Comparison of ENCODE assay signal across 14 cellular contexts in the genomic region with DNA sequence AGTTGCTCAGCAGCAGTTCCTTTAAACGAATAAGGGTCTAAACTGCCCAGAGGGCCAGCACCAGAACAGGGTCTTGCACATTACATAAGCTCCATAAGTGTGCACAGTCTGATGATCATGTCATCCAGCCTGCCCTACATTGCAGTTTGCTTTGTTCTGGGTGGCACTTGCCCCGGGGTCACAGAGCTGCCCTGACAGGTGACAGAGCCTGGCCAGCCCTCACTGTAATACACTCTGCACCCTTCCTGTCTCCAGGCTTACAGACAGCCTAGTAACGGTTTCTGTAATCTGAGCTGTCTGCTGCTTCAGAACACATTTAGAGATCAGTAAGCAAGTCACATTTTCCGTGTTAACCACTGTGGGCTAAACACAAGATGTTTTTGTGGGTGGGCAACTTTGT.
DNase-seq lines count a peak whose midpoint lies in the region; ATAC-seq and TF ChIP-seq lines count a peak whose summit lies in the region.
"Had no signal": no experiment of that assay in that cellular context is flagged by ENCODE, and none has a peak within 500 bp of the region (broad histone marks: within the 10 kb centered on the region; RNA-seq: fewer than 3 reads in every experiment).

No MANE protein-coding gene starts in this region.

- 11% methylated on average over 4 of the region's 4 CpGs for WGBS in right lobe of liver (ENCODE audit: insufficient coverage, low coverage, low lambda C conversion rate, missing lambda C conversion rate)

- H3K4me1 ChIP-seq in BLaER1 (peaks cover 78% of the 10 kb centered on the region), right lobe of liver (peaks cover 0 to 13% (median 5%) of the 10 kb centered on the region in 4 donors)
- H3K4me1 ChIP-seq: Caco-2 had no signal

- H4K20me1 ChIP-seq in BLaER1: peaks cover 28% of the 10 kb centered on the region

- H3K4me3 Mint-ChIP-seq in activated CD8-positive, alpha-beta T cell treated with anti-CD3 and anti-CD28 coated beads, Interleukin-2, amount 10 ng/mL, durations not matched to agents 7 days and 5 days: no peak overlapping the region
- H3K4me3 Mint-ChIP-seq in stimulated activated memory B cell treated with anti-CD40 and anti-IgM and Interleukin-4, amounts not matched to agents 10 μg/mL and 1 μg/mL and 100 μg/mL, for 72 hours: no peak overlapping the region
- no peak overlapping the region for H3K4me3 Mint-ChIP-seq in T-helper 17 cell
- H3K4me3 Mint-ChIP-seq: activated T-cell treated with anti-CD3 and anti-CD28 coated beads, Interleukin-2, amount 50 U/mL, for 4 hours had no signal

- CTCF ChIA-PET in activated CD8-positive, alpha-beta T cell treated with anti-CD3 and anti-CD28 coated beads, Interleukin-2, amount 10 ng/mL, durations not matched to agents 7 days and 5 days (lab: Charles Lee): interaction anchor here (0.6 to 2.5 kb wide), 5 partner anchors 9 to 116 kb away, joined by 3 to 10 read pairs (median 4); no protein-coding TSS in a partner anchor

- H3K27me3 Mint-ChIP-seq in activated CD8-positive, alpha-beta T cell treated with anti-CD3 and anti-CD28 coated beads, Interleukin-2, amount 10 ng/mL, durations not matched to agents 7 days and 5 days (ENCODE audit: low read depth): no peaks in the 10 kb centered on the region
- H3K27me3 Mint-ChIP-seq in stimulated activated memory B cell treated with anti-CD40 and anti-IgM and Interleukin-4, amounts not matched to agents 10 μg/mL and 1 μg/mL and 100 μg/mL, for 72 hours: no peaks in the 10 kb centered on the region
- H3K27me3 Mint-ChIP-seq in T-helper 17 cell: no peaks in the 10 kb centered on the region
- H3K27me3 Mint-ChIP-seq: naive B cell had no signal

- peaks cover 36% of the 10 kb centered on the region for H3K9me3 ChIP-seq in BLaER1
- H3K9me3 ChIP-seq in right lobe of liver: no peaks in the 10 kb centered on the region
- H3K9me3 ChIP-seq in T-helper 17 cell (ENCODE audit: control insufficient read depth, low read length, poor library complexity, severe bottlenecking): no peaks in the 10 kb centered on the region
- H3K9me3 ChIP-seq: Caco-2 had no signal

- H3K36me3 Mint-ChIP-seq in activated CD8-positive, alpha-beta T cell treated with anti-CD3 and anti-CD28 coated beads, Interleukin-2, amount 10 ng/mL, durations not matched to agents 7 days and 5 days (ENCODE audit: low read depth): peaks cover 37% of the 10 kb centered on the region
- H3K36me3 Mint-ChIP-seq in stimulated activated memory B cell treated with anti-CD40 and anti-IgM and Interleukin-4, amounts not matched to agents 10 μg/mL and 1 μg/mL and 100 μg/mL, for 72 hours: peaks cover 27% of the 10 kb centered on the region
- peaks cover 8% of the 10 kb centered on the region for H3K36me3 Mint-ChIP-seq in T-helper 17 cell (ENCODE audit: low read depth)

- H3K27me3 ChIP-seq in BLaER1 (no peaks in the 10 kb centered on the region), right lobe of liver (no peaks in the 10 kb centered on the region)

- peak overlapping the region; percentile 42 for H3K27ac ChIP-seq in BLaER1
- H3K27ac ChIP-seq in right lobe of liver: no peak overlapping the region

- H3K36me3 ChIP-seq in BLaER1 (peaks cover 71% of the 10 kb centered on the region), right lobe of liver (no peaks in the 10 kb centered on the region)

- H3K9ac ChIP-seq in BLaER1: no peak overlapping the region

- H3K9me3 Mint-ChIP-seq in activated CD8-positive, alpha-beta T cell treated with anti-CD3 and anti-CD28 coated beads, Interleukin-2, amount 10 ng/mL, durations not matched to agents 7 days and 5 days (ENCODE audit: insufficient read depth): peaks cover 3% of the 10 kb centered on the region
- H3K9me3 Mint-ChIP-seq in stimulated activated memory B cell treated with anti-CD40 and anti-IgM and Interleukin-4, amounts not matched to agents 10 μg/mL and 1 μg/mL and 100 μg/mL, for 72 hours: peaks cover 6% of the 10 kb centered on the region
- H3K9me3 Mint-ChIP-seq: activated T-cell treated with anti-CD3 and anti-CD28 coated beads, Interleukin-2, amount 50 U/mL, for 4 hours had no signal

- DNase-seq in Kasumi-1 (lab: John Stamatoyannopoulos, UW) (peak; percentile 67 to 81), right lobe of liver (peak; percentile 75 to 82 (median 81)), HK-2 (ENCODE audit: unreplicated experiment) (no peak), Ammon's horn (ENCODE audit: low spot score) (no peak), T-helper 17 cell (no peak)
- peak; percentile 24 for DNase-seq in activated CD8-positive, alpha-beta T cell treated with anti-CD3 and anti-CD28 coated beads, Interleukin-2, amount 10 ng/mL, durations not matched to agents 7 days and 5 days
- DNase-seq: activated T-cell treated with anti-CD3 and anti-CD28 coated beads, Interleukin-2, amount 50 U/mL, for 4 hours; Caco-2; H7; naive B cell; NCI-H146; stimulated activated CD4-positive, alpha-beta T cell treated with anti-CD3 and anti-CD28 coated beads, Interleukin-4, amount 100 ng/mL, for 1 hour had no signal

- no peak for TF ChIP-seq POLR2A in right lobe of liver (IDR thresholded peaks at IDR 0.05)

- POLR2A ChIA-PET in activated CD8-positive, alpha-beta T cell treated with anti-CD3 and anti-CD28 coated beads, Interleukin-2, amount 10 ng/mL, durations not matched to agents 7 days and 5 days (lab: Charles Lee): no interaction called here

- TF ChIP-seq CTCF in right lobe of liver (IDR thresholded peaks at IDR 0.05): no peak

- intact Hi-C loops in right lobe of liver (cut with DNase I): no loop called here

- H3K27ac Mint-ChIP-seq in activated CD8-positive, alpha-beta T cell treated with anti-CD3 and anti-CD28 coated beads, Interleukin-2, amount 10 ng/mL, durations not matched to agents 7 days and 5 days: no peak overlapping the region
- no peak overlapping the region for H3K27ac Mint-ChIP-seq in stimulated activated memory B cell treated with anti-CD40 and anti-IgM and Interleukin-4, amounts not matched to agents 10 μg/mL and 1 μg/mL and 100 μg/mL, for 72 hours
- no peak overlapping the region for H3K27ac Mint-ChIP-seq in T-helper 17 cell

- peaks cover 25% of the 10 kb centered on the region for H3K4me1 Mint-ChIP-seq in activated CD8-positive, alpha-beta T cell treated with anti-CD3 and anti-CD28 coated beads, Interleukin-2, amount 10 ng/mL, durations not matched to agents 7 days and 5 days (ENCODE audit: low read depth)
- H3K4me1 Mint-ChIP-seq in stimulated activated memory B cell treated with anti-CD40 and anti-IgM and Interleukin-4, amounts not matched to agents 10 μg/mL and 1 μg/mL and 100 μg/mL, for 72 hours: peaks cover 21% of the 10 kb centered on the region
- H3K4me1 Mint-ChIP-seq in T-helper 17 cell: peaks cover 25% of the 10 kb centered on the region

- peak; percentile 87 for ATAC-seq in activated CD8-positive, alpha-beta T cell treated with anti-CD3 and anti-CD28 coated beads, Interleukin-2, amount 10 ng/mL, durations not matched to agents 7 days and 5 days
- ATAC-seq in right lobe of liver (peak; percentile 98 to 100 (median 100)), T-helper 17 cell (no peak)
- ATAC-seq in stimulated activated memory B cell treated with anti-CD40 and anti-IgM and Interleukin-4, amounts not matched to agents 10 μg/mL and 1 μg/mL and 100 μg/mL, for 72 hours: no peak

- H3K4me3 ChIP-seq in BLaER1: no peak overlapping the region
- H3K4me3 ChIP-seq in right lobe of liver: no peak overlapping the region

- H3K4me2 ChIP-seq in BLaER1: peak overlapping the region; percentile 72

Comparison
In these comparisons a context has a peak if more than half of its experiments do, and no peak if none do; other contexts are left out.
1. DNase-seq: peak in Kasumi-1 (2 of 2), activated CD8-positive, alpha-beta T cell treated with anti-CD3 and anti-CD28 coated beads, Interleukin-2, amount 10 ng/mL, durations not matched to agents 7 days and 5 days (single experiment) and right lobe of liver (3 of 3); none in HK-2 (single experiment), Ammon's horn (single experiment) and T-helper 17 cell (0 of 3).
2. ATAC-seq: peak in activated CD8-positive, alpha-beta T cell treated with anti-CD3 and anti-CD28 coated beads, Interleukin-2, amount 10 ng/mL, durations not matched to agents 7 days and 5 days (single experiment) and right lobe of liver (4 of 4); none in stimulated activated memory B cell treated with anti-CD40 and anti-IgM and Interleukin-4, amounts not matched to agents 10 μg/mL and 1 μg/mL and 100 μg/mL, for 72 hours (single experiment) and T-helper 17 cell (single experiment).